In the genomic region with DNA sequence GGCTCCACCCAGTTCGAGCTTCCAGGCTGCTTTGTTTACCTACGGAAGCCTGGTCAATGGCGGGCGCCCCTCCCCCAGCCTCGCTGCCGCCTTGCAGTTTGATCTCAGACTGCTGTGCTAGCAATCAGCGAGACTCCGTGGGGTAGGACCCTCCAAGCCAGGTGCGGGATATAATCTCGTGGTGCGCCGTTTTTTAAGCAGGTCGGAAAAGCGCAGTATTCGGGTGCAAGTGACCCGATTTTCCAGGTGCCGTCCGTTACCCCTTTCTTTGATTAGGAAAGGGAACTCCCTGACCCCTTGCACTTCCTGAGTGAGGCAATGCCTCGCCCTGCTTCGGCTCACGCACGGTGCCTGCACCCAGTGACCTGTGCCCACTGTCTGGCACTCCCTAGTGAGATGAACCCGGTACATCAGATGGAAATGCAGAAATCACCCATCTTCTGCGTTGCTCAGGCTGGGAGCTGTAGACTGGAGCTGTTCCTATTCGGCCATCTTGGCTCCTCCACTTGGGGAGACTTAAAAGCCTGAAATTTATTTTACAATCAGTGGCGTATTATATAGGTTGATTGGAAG, we compare ENCODE assay signal across 6 cellular contexts.
DNase-seq lines count a peak whose midpoint lies in the region; ATAC-seq, FAIRE-seq and TF ChIP-seq lines count a peak whose summit lies in the region.
"Not testable (repeated sequence)": the region's sequence is repeated elsewhere in the genome, so short reads cannot be mapped to it uniquely, and the experiment has no call there.

No MANE protein-coding gene starts in this region.

- TF ChIP-seq POLR2A in HepG2 (IDR thresholded peaks at IDR 0.05; ENCODE audit: insufficient read depth in 1 of 2, low read depth in 2 of 2, low read length in 2 of 2): not testable (repeated sequence)

- not testable (repeated sequence) for ATAC-seq in PC-3, WTC11, HepG2

- not testable (repeated sequence) for H3K79me2 ChIP-seq in PC-3 (ENCODE audit: low read length); HepG2 (ENCODE audit: insufficient read depth, low read length)

- peak overlapping the region; percentile 48; the same call in 1 of the 2 replicates for H3K9ac ChIP-seq in PC-3 (ENCODE audit: low read length)
- H3K9ac ChIP-seq in HepG2 (ENCODE audit: insufficient read depth, low read depth, low read length): not testable (repeated sequence)

- not testable (repeated sequence) for H3K9me3 ChIP-seq in PC-3 (ENCODE audit: low read length); HepG2 (ENCODE audit: low read length)

- DNase-seq in DMS53 (lab: John Stamatoyannopoulos, UW) (peak; percentile 65), NCI-H2227 (lab: John Stamatoyannopoulos, UW; ENCODE audit: unreplicated experiment) (peak; percentile 3), PC-3 (peak; percentile 7), WTC11 (ENCODE audit: low spot score) (peak; percentile 27)
- not testable (repeated sequence) for DNase-seq in LNCaP clone FGC (ENCODE audit: low read depth); HepG2 (ENCODE audit: low spot score)

- not testable (repeated sequence) for H3K36me3 ChIP-seq in PC-3 (ENCODE audit: low read depth, low read length); HepG2 (replicated peaks in 1 of 2; ENCODE audit: control insufficient read depth in 1 of 2, insufficient read depth in 2 of 2, low read length in 2 of 2)

- not testable (repeated sequence) for H3F3A ChIP-seq in PC-3 (ENCODE audit: low read length, unreplicated experiment)

- FAIRE-seq in HepG2 (lab: Jason Lieb, UNC): not testable (repeated sequence)

- H3K9me3 Mint-ChIP-seq in WTC11: peaks cover 19% of the 10 kb centered on the region

- TF ChIP-seq RAD21 in HepG2 (CRISPR knock-in tag; IDR thresholded peaks at IDR 0.05): not testable (repeated sequence)

- H2AFZ ChIP-seq in PC-3 (ENCODE audit: low read length): peak overlapping the region; percentile 74
- H2AFZ ChIP-seq in HepG2 (ENCODE audit: low read length): not testable (repeated sequence)

- H3K4me3 Mint-ChIP-seq in WTC11: not testable (repeated sequence)

- BruUV-seq in PC-3 (replicated peaks; lab: Mats Ljungman, UMichigan); HepG2 (replicated peaks; lab: Mats Ljungman, UMichigan): not testable (repeated sequence)

- not testable (repeated sequence) for H3K9me2 ChIP-seq in PC-3 (replicated peaks; ENCODE audit: low read length)

- not testable (repeated sequence) for TF ChIP-seq CTCF in LNCaP clone FGC (IDR thresholded peaks at IDR 0.05; ENCODE audit: control insufficient read depth, extremely low read depth, insufficient read depth); PC-3 (conservative IDR thresholded peaks at IDR 0.05; ENCODE audit: low read depth, low read length); WTC11 (IDR thresholded peaks at IDR 0.05); HepG2 (CRISPR knock-in tag; IDR thresholded peaks at IDR 0.05)

- peak overlapping the region; percentile 57 for H3K4me2 ChIP-seq in PC-3 (ENCODE audit: low read length)
- peak overlapping the region; percentile 32; the same call in 1 of the 2 replicates for H3K4me2 ChIP-seq in HepG2 (ENCODE audit: low read depth, low read length)

- H3K36me3 Mint-ChIP-seq in WTC11: peaks cover 19% of the 10 kb centered on the region

- POLR2A ChIA-PET in PC-3 (lab: Charles Lee; ENCODE audit: unreplicated experiment); WTC11 (lab: Charles Lee); HepG2 (lab: Yijun Ruan, JAX): not testable (repeated sequence)

- CTCF ChIA-PET in PC-3 (lab: Charles Lee); WTC11 (lab: Charles Lee); HepG2 (lab: Yijun Ruan, JAX; ENCODE audit: low intra/inter-chr PET ratio, low total read pairs): not testable (repeated sequence)

- not testable (repeated sequence) for H3K27ac Mint-ChIP-seq in WTC11

- H3K27me3 ChIP-seq in PC-3 (ENCODE audit: low read length); HepG2 (ENCODE audit: control insufficient read depth in 1 of 2, insufficient read depth in 2 of 2, low read length in 2 of 2): not testable (repeated sequence)

- H4K20me1 ChIP-seq in PC-3 (ENCODE audit: low read length); HepG2 (ENCODE audit: insufficient read depth, low read length): not testable (repeated sequence)

- peak overlapping the region; percentile 61 for H3K27ac ChIP-seq in PC-3 (ENCODE audit: low read length)
- not testable (repeated sequence) for H3K27ac ChIP-seq in HepG2 (ENCODE audit: extremely low read length, insufficient read depth, low read length)

- 31% methylated on average over 25 of the region's 26 CpGs for WGBS in HepG2 (ENCODE audit: low lambda C conversion rate)

- not testable (repeated sequence) for H3K27me3 Mint-ChIP-seq in WTC11 (ENCODE audit: low read depth)

- peaks cover 13% of the 10 kb centered on the region for H3K4me1 Mint-ChIP-seq in WTC11

- intact Hi-C loops in PC-3 (cut with micrococcal nuclease); HepG2 (cut with micrococcal nuclease; ENCODE audit: unreplicated experiment): not testable (repeated sequence)

- not testable (repeated sequence) for TF ChIP-seq EP300 in HepG2 (IDR thresholded peaks at IDR 0.05; ENCODE audit: low read depth in 2 of 2, low read length in 2 of 2); HepG2 (CRISPR knock-in tag; IDR thresholded peaks at IDR 0.05; ENCODE audit: borderline replicate concordance)

- H3K4me1 ChIP-seq in PC-3 (ENCODE audit: insufficient read depth, low read length); HepG2 (ENCODE audit: insufficient read depth, low read length): not testable (repeated sequence)

- H3K4me3 ChIP-seq in LNCaP clone FGC (ENCODE audit: low read depth, low read length): peak overlapping the region; percentile 51
- H3K4me3 ChIP-seq in PC-3 (ENCODE audit: low read length): peak overlapping the region; percentile 54
- H3K4me3 ChIP-seq in HepG2 (replicated peaks in 1 of 3; ENCODE audit: insufficient read depth in 1 of 3, low read depth in 2 of 3, low read length in 3 of 3): not testable (repeated sequence)

- in situ Hi-C loops in HepG2 (cut with HindIII; ENCODE audit: extremely low pct_ligation_motif_present, low pct_unique_long_range_greater_than_20kb): not testable (repeated sequence)

TF ChIP-seq in HepG2, 621 proteins besides CTCF, POLR2A, EP300 and RAD21:
- TF ChIP-seq, protein P1, sequence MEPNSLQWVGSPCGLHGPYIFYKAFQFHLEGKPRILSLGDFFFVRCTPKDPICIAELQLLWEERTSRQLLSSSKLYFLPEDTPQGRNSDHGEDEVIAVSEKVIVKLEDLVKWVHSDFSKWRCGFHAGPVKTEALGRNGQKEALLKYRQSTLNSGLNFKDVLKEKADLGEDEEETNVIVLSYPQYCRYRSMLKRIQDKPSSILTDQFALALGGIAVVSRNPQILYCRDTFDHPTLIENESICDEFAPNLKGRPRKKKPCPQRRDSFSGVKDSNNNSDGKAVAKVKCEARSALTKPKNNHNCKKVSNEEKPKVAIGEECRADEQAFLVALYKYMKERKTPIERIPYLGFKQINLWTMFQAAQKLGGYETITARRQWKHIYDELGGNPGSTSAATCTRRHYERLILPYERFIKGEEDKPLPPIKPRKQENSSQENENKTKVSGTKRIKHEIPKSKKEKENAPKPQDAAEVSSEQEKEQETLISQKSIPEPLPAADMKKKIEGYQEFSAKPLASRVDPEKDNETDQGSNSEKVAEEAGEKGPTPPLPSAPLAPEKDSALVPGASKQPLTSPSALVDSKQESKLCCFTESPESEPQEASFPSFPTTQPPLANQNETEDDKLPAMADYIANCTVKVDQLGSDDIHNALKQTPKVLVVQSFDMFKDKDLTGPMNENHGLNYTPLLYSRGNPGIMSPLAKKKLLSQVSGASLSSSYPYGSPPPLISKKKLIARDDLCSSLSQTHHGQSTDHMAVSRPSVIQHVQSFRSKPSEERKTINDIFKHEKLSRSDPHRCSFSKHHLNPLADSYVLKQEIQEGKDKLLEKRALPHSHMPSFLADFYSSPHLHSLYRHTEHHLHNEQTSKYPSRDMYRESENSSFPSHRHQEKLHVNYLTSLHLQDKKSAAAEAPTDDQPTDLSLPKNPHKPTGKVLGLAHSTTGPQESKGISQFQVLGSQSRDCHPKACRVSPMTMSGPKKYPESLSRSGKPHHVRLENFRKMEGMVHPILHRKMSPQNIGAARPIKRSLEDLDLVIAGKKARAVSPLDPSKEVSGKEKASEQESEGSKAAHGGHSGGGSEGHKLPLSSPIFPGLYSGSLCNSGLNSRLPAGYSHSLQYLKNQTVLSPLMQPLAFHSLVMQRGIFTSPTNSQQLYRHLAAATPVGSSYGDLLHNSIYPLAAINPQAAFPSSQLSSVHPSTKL (CRISPR knock-in tag; IDR thresholded peaks at IDR 0.05): peak; percentile 42; the same call in 1 of the 2 replicates
- not testable (repeated sequence) for TF ChIP-seq FOXA1 (IDR thresholded peaks at IDR 0.05)
- TF ChIP-seq FOXA1 (CRISPR knock-in tag; IDR thresholded peaks at IDR 0.05) (peak; percentile 57), FOXA3 (CRISPR knock-in tag; IDR thresholded peaks at IDR 0.05) (0 out of 2 replicates have a peak, but pooled peaks have one; percentile 33), GABPB1 (CRISPR knock-in tag; IDR thresholded peaks at IDR 0.05) (peak; percentile 26; the same call in 1 of the 2 replicates)
- TF ChIP-seq, protein P2, sequence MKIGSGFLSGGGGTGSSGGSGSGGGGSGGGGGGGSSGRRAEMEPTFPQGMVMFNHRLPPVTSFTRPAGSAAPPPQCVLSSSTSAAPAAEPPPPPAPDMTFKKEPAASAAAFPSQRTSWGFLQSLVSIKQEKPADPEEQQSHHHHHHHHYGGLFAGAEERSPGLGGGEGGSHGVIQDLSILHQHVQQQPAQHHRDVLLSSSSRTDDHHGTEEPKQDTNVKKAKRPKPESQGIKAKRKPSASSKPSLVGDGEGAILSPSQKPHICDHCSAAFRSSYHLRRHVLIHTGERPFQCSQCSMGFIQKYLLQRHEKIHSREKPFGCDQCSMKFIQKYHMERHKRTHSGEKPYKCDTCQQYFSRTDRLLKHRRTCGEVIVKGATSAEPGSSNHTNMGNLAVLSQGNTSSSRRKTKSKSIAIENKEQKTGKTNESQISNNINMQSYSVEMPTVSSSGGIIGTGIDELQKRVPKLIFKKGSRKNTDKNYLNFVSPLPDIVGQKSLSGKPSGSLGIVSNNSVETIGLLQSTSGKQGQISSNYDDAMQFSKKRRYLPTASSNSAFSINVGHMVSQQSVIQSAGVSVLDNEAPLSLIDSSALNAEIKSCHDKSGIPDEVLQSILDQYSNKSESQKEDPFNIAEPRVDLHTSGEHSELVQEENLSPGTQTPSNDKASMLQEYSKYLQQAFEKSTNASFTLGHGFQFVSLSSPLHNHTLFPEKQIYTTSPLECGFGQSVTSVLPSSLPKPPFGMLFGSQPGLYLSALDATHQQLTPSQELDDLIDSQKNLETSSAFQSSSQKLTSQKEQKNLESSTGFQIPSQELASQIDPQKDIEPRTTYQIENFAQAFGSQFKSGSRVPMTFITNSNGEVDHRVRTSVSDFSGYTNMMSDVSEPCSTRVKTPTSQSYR (CRISPR knock-in tag; IDR thresholded peaks at IDR 0.05; ENCODE audit: borderline replicate concordance): peak; percentile 82; the same call in 1 of the 2 replicates
